8 cellular contexts compared by ENCODE assay signal in genomic region chr3:69088033-69088432, GRCh38. TPM values are rescaled to one million over a fixed set of nuclear protein-coding genes. Genes with fewer than 3 reads are reported as not detected.
DNase-seq lines count a peak whose midpoint lies in the region; ATAC-seq and TF ChIP-seq lines count a peak whose summit lies in the region.

No MANE protein-coding gene starts in this region.

- POLR2A ChIA-PET in activated CD8-positive, alpha-beta T cell treated with anti-CD3 and anti-CD28 coated beads, Interleukin-2, amount 10 ng/mL, durations not matched to agents 7 days and 5 days (lab: Charles Lee): interaction anchor here (1.0 to 6.6 kb wide), 4 partner anchors 8 to 50 kb away, joined by 3 to 83 read pairs (median 47); partner anchors contain the start of genes TMF1 and UBA3

- H3K4me1 Mint-ChIP-seq in activated CD8-positive, alpha-beta T cell treated with anti-CD3 and anti-CD28 coated beads, Interleukin-2, amount 10 ng/mL, durations not matched to agents 7 days and 5 days (ENCODE audit: low read depth): peaks cover 63% of the 10 kb centered on the region

- H3K27ac Mint-ChIP-seq in activated CD8-positive, alpha-beta T cell treated with anti-CD3 and anti-CD28 coated beads, Interleukin-2, amount 10 ng/mL, durations not matched to agents 7 days and 5 days: peak overlapping the region; percentile 74

- H3K27me3 ChIP-seq in GM06990 (replicated peaks; ENCODE audit: control insufficient read depth, insufficient read depth, low read length): no peaks in the 10 kb centered on the region

- H3K4me3 Mint-ChIP-seq in activated CD8-positive, alpha-beta T cell treated with anti-CD3 and anti-CD28 coated beads, Interleukin-2, amount 10 ng/mL, durations not matched to agents 7 days and 5 days: peak overlapping the region; percentile 95

- H3K4me3 ChIP-seq in GM06990 (replicated peaks; ENCODE audit: low read depth, low read length): peak overlapping the region; percentile 64

- CTCF ChIA-PET in activated CD8-positive, alpha-beta T cell treated with anti-CD3 and anti-CD28 coated beads, Interleukin-2, amount 10 ng/mL, durations not matched to agents 7 days and 5 days (lab: Charles Lee): interaction anchor here (1.0 to 1.6 kb wide), 2 partner anchors 24 to 33 kb away, joined by 4 to 7 read pairs; no protein-coding TSS in a partner anchor

- in situ Hi-C loops in KBM-7 (cut with MboI; ENCODE audit: low pct_unique_long_range_greater_than_20kb, low sequenced_read_pairs): no loop called here

- ATAC-seq in HG02623 (IDR thresholded peaks at IDR 0.05; ENCODE audit: unreplicated experiment): peak; percentile 20
- ATAC-seq in activated CD8-positive, alpha-beta T cell treated with anti-CD3 and anti-CD28 coated beads, Interleukin-2, amount 10 ng/mL, durations not matched to agents 7 days and 5 days: no peak

- no peak for TF ChIP-seq CTCF in GM06990 (IDR thresholded peaks at IDR 0.05; ENCODE audit: insufficient read depth, low read length, poor library complexity, severe bottlenecking)

- H3K9me3 Mint-ChIP-seq in activated CD8-positive, alpha-beta T cell treated with anti-CD3 and anti-CD28 coated beads, Interleukin-2, amount 10 ng/mL, durations not matched to agents 7 days and 5 days (ENCODE audit: insufficient read depth): no peaks in the 10 kb centered on the region

- DNase-seq in GM06990 (ENCODE audit: extremely low read depth, insufficient read length): no peak
- no peak for DNase-seq in activated CD8-positive, alpha-beta T cell treated with anti-CD3 and anti-CD28 coated beads, Interleukin-2, amount 10 ng/mL, durations not matched to agents 7 days and 5 days
- peak; percentile 70 for DNase-seq in kidney tubule cell (ENCODE audit: low spot score)
- no peak for DNase-seq in amygdala (lab: John Stamatoyannopoulos, UW)
- no peak for DNase-seq in KG1 (lab: John Stamatoyannopoulos, UW)
- no peak for DNase-seq in NCI-H2107 treated with DMSO at 0.1 percent for 48 hours (lab: John Stamatoyannopoulos, UW; ENCODE audit: unreplicated experiment)
- no peak for DNase-seq in KBM-7

- no peaks in the 10 kb centered on the region for H3K36me3 ChIP-seq in GM06990 (ENCODE audit: control insufficient read depth, insufficient read depth, low read length)

- peaks cover 57% of the 10 kb centered on the region for H3K36me3 Mint-ChIP-seq in activated CD8-positive, alpha-beta T cell treated with anti-CD3 and anti-CD28 coated beads, Interleukin-2, amount 10 ng/mL, durations not matched to agents 7 days and 5 days (ENCODE audit: low read depth)

- no peaks in the 10 kb centered on the region for H3K27me3 Mint-ChIP-seq in activated CD8-positive, alpha-beta T cell treated with anti-CD3 and anti-CD28 coated beads, Interleukin-2, amount 10 ng/mL, durations not matched to agents 7 days and 5 days (ENCODE audit: low read depth)

RNA-seq across cellular contexts. Expression of gene ARL6IP5, which starts 3.3 kb away (rescaled TPM):
- 100 to 1,000 TPM; 148 to 153 TPM for total RNA-seq in activated CD8-positive, alpha-beta T cell treated with anti-CD3 and anti-CD28 coated beads, Interleukin-2, amount 10 ng/mL, durations not matched to agents 7 days and 5 days

RNA-seq across cellular contexts. Expression of gene UBA3, which starts 7.9 kb away (rescaled TPM):
- total RNA-seq in activated CD8-positive, alpha-beta T cell treated with anti-CD3 and anti-CD28 coated beads, Interleukin-2, amount 10 ng/mL, durations not matched to agents 7 days and 5 days: 100 to 1,000 TPM in 1 of 2 experiments, 10 to 100 TPM in 1; 95.5 to 101 TPM

RNA-seq across cellular contexts. Expression of gene LMOD3, which starts 34.4 kb away (rescaled TPM):
- total RNA-seq in activated CD8-positive, alpha-beta T cell treated with anti-CD3 and anti-CD28 coated beads, Interleukin-2, amount 10 ng/mL, durations not matched to agents 7 days and 5 days: not detected

RNA-seq across cellular contexts. Expression of gene TMF1, which starts 35.9 kb away (rescaled TPM):
- total RNA-seq in activated CD8-positive, alpha-beta T cell treated with anti-CD3 and anti-CD28 coated beads, Interleukin-2, amount 10 ng/mL, durations not matched to agents 7 days and 5 days: 10 to 100 TPM; 47.5 to 49.3 TPM
